In the genomic region with DNA sequence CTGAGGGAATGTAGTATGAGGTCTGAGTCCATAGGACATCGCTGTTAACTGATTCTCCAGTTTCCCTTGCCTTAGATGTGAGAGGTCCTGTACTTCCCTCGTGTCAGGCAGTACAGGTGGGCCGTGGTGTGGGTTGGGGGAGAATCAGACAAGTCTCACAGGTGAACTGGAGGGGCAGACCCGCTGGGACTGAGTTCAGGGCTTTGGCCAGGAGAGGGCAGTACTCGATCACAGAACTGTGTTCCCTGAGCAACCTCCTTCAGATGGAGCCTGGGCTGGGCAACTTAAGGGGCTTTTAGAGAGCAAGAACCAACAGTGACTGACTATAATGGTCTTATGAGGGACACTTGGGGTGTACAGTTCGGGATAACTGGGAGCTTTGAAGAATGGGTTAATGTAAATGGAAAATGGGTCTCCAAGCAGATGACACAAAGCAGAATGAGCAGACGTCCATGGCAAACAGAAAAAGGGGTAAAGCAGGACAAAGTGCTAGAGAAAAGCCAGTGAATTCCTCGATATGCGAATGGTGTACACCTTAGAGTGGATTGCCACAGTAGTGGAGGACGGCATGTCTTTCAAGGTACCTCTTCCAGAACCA, we compare ENCODE assay signal across 8 cellular contexts.
DNase-seq lines count a peak whose midpoint lies in the region; ATAC-seq and TF ChIP-seq lines count a peak whose summit lies in the region.

No MANE protein-coding gene starts in this region.

- H3K79me2 ChIP-seq in OCI-LY7 (ENCODE audit: insufficient read depth, low read depth, low read length): no peaks in the 10 kb centered on the region

- H3K36me3 Mint-ChIP-seq in activated T-cell treated with anti-CD3 and anti-CD28 coated beads, Interleukin-2, amount 50 U/mL, for 4 hours (ENCODE audit: insufficient read depth): no peaks in the 10 kb centered on the region

- H3K4me1 Mint-ChIP-seq in activated T-cell treated with anti-CD3 and anti-CD28 coated beads, Interleukin-2, amount 50 U/mL, for 4 hours (ENCODE audit: low read depth): no peaks in the 10 kb centered on the region

- BruUV-seq in OCI-LY7 (replicated peaks; lab: Mats Ljungman, UMichigan): no TSS peak

- CTCF ChIA-PET in OCI-LY7 (lab: Charles Lee; ENCODE audit: unreplicated experiment): interaction anchor here (1.1 kb wide), 1 partner anchor 24 kb away, joined by 3 read pairs; no protein-coding TSS in a partner anchor

- H3K4me3 Mint-ChIP-seq in activated T-cell treated with anti-CD3 and anti-CD28 coated beads, Interleukin-2, amount 50 U/mL, for 4 hours: no peak overlapping the region

- H3K36me3 ChIP-seq in OCI-LY7 (ENCODE audit: insufficient read depth, low read length) (no peaks in the 10 kb centered on the region), tibial nerve (no peaks in the 10 kb centered on the region)

- H3K9me3 Mint-ChIP-seq in activated T-cell treated with anti-CD3 and anti-CD28 coated beads, Interleukin-2, amount 50 U/mL, for 4 hours: no peaks in the 10 kb centered on the region

- H3K27me3 ChIP-seq in HL-60 (ENCODE audit: insufficient read depth, poor library complexity, severe bottlenecking): no peaks in the 10 kb centered on the region
- H3K27me3 ChIP-seq in tibial nerve: peaks cover 0 to 6% of the 10 kb centered on the region in 2 donors

- TF ChIP-seq EP300 in tibial nerve (IDR thresholded peaks at IDR 0.05): no peak

- no peaks in the 10 kb centered on the region for H4K20me1 ChIP-seq in OCI-LY7 (ENCODE audit: insufficient read depth, low read length)

- H3K27ac ChIP-seq in C4-2B: no peak overlapping the region
- no peak overlapping the region for H3K27ac ChIP-seq in HL-60 (replicated peaks)
- no peak overlapping the region for H3K27ac ChIP-seq in OCI-LY7 (ENCODE audit: low read depth, low read length, poor library complexity, severe bottlenecking)
- H3K27ac ChIP-seq in tibial nerve: no peak overlapping the region

- H3K27me3 Mint-ChIP-seq in activated T-cell treated with anti-CD3 and anti-CD28 coated beads, Interleukin-2, amount 50 U/mL, for 4 hours (ENCODE audit: low read depth): no peaks in the 10 kb centered on the region

- no peak overlapping the region for H3K4me2 ChIP-seq in OCI-LY7 (ENCODE audit: low read length)

- ATAC-seq in GM19328 (IDR thresholded peaks at IDR 0.05; ENCODE audit: unreplicated experiment): peak; percentile 79
- ATAC-seq in activated T-cell treated with anti-CD3 and anti-CD28 coated beads, Interleukin-2, amount 50 U/mL, for 4 hours: peak; percentile 75 to 76

- H3K9me3 ChIP-seq in OCI-LY7 (ENCODE audit: low read length) (no peaks in the 10 kb centered on the region), tibial nerve (no peaks in the 10 kb centered on the region)

- TF ChIP-seq POLR2A in tibial nerve (IDR thresholded peaks at IDR 0.05): no peak

- H3K9me2 ChIP-seq in OCI-LY7 (ENCODE audit: insufficient read depth, low read length): no peaks in the 10 kb centered on the region

- intact Hi-C loops in OCI-LY7 (cut with micrococcal nuclease; ENCODE audit: unreplicated experiment): loop anchor here (1.0 to 10.0 kb wide), 3 partner anchors 68 to 234 kb away; no protein-coding TSS in a partner anchor

- H3K4me1 ChIP-seq in OCI-LY7 (ENCODE audit: insufficient read depth, low read length, poor library complexity, severe bottlenecking) (peaks cover 2% of the 10 kb centered on the region), tibial nerve (no peaks in the 10 kb centered on the region)

- H2AFZ ChIP-seq in OCI-LY7 (ENCODE audit: low read length): no peak overlapping the region

- TF ChIP-seq CTCF in C4-2B (conservative IDR thresholded peaks at IDR 0.05): peak; percentile 89
- TF ChIP-seq CTCF in HL-60 (IDR thresholded peaks at IDR 0.05; ENCODE audit: insufficient read depth, low read length): peak; percentile 80
- peak; percentile 95 for TF ChIP-seq CTCF in OCI-LY7 (conservative IDR thresholded peaks at IDR 0.05; ENCODE audit: low read length)
- TF ChIP-seq CTCF in fibroblast of the aortic adventitia (IDR thresholded peaks at IDR 0.05; ENCODE audit: insufficient read depth, low read length): peak; percentile 82
- peak in 4 of 5 experiments; percentile 41 to 49 (median 46) for TF ChIP-seq CTCF in tibial nerve (IDR thresholded peaks at IDR 0.05)

- 36 to 42% methylated on average over 8 to 10 of the region's 10 CpGs for WGBS in tibial nerve, 2 donors

- POLR2A ChIA-PET in OCI-LY7 (lab: Charles Lee): no interaction called here

- no peak overlapping the region for H3K4me3 ChIP-seq in HL-60 (replicated peaks; ENCODE audit: insufficient read depth, low read length)
- H3K4me3 ChIP-seq in OCI-LY7 (ENCODE audit: low read depth, low read length, poor library complexity, severe bottlenecking): no peak overlapping the region
- H3K4me3 ChIP-seq in fibroblast of the aortic adventitia (ENCODE audit: low read depth, low read length): no peak overlapping the region
- H3K4me3 ChIP-seq in tibial nerve: no peak overlapping the region

- peak; percentile 13 to 54 for DNase-seq in HL-60 (ENCODE audit: low read depth in 1 of 2, low spot score in 1 of 2)
- peak; percentile 72 for DNase-seq in OCI-LY7 (ENCODE audit: low spot score)
- peak; percentile 39 for DNase-seq in activated T-cell treated with anti-CD3 and anti-CD28 coated beads, Interleukin-2, amount 50 U/mL, for 4 hours
- peak; percentile 64 for DNase-seq in fibroblast of the aortic adventitia (ENCODE audit: low read depth)
- peak; percentile 32 for DNase-seq in occipital lobe (lab: John Stamatoyannopoulos, UW)
- DNase-seq in tibial nerve (ENCODE audit: low spot score in 2 of 2): peak in 1 of 2 donors; percentile 24
